ENCODE assay signal across 35 cellular contexts in genomic region chr13:35961002-35961401, GRCh38.
DNase-seq lines count a peak whose midpoint lies in the region; ATAC-seq and TF ChIP-seq lines count a peak whose summit lies in the region.
"Had no signal": no experiment of that assay in that cellular context is flagged by ENCODE, and none has a peak within 500 bp of the region (broad histone marks: within the 10 kb centered on the region; RNA-seq: fewer than 3 reads in every experiment).

No MANE protein-coding gene starts in this region.

- H3K4me3 ChIP-seq in GM23248 (no peak overlapping the region), adipocyte (ENCODE audit: low read length) (no peak overlapping the region), gastroesophageal sphincter (no peak overlapping the region), skeletal muscle cell (ENCODE audit: low read depth, low read length) (no peak overlapping the region), upper lobe of left lung (no peak overlapping the region)
- H3K4me3 ChIP-seq: K562, lower lobe of right lung, MG63, Peyer's patch, testis had no signal

- no peaks in the 10 kb centered on the region for H4K20me1 ChIP-seq in GM23248 (ENCODE audit: insufficient read depth)

- H3K27me3 ChIP-seq in GM23248 (replicated peaks; ENCODE audit: insufficient read depth) (no peaks in the 10 kb centered on the region), adipocyte (replicated peaks; ENCODE audit: control insufficient read depth, insufficient read depth, low read length) (no peaks in the 10 kb centered on the region), gastroesophageal sphincter (no peaks in the 10 kb centered on the region), upper lobe of left lung (no peaks in the 10 kb centered on the region)
- H3K27me3 ChIP-seq: MG63, Peyer's patch, testis had no signal

- no peaks in the 10 kb centered on the region for H3K79me2 ChIP-seq in GM23248 (ENCODE audit: insufficient read depth)

- TF ChIP-seq POLR2A in gastroesophageal sphincter (IDR thresholded peaks at IDR 0.05) (no peak), upper lobe of left lung (IDR thresholded peaks at IDR 0.05) (no peak)

- no peak overlapping the region for H3K4me2 ChIP-seq in GM23248 (ENCODE audit: unreplicated experiment)

- TF ChIP-seq EP300 in gastroesophageal sphincter (IDR thresholded peaks at IDR 0.05) (no peak), upper lobe of left lung (IDR thresholded peaks at IDR 0.05) (no peak)

- H3K4me1 ChIP-seq in GM23248 (ENCODE audit: insufficient read depth), result peaks cover 30% of the 10 kb centered on the region
- peaks cover 87% of the 10 kb centered on the region for H3K4me1 ChIP-seq in adipocyte (ENCODE audit: control insufficient read depth, insufficient read depth, low read length)
- H3K4me1 ChIP-seq in gastroesophageal sphincter, result peaks cover 0 to 51% (median 11%) of the 10 kb centered on the region in 3 donors
- peaks cover 7 to 12% (median 9%) of the 10 kb centered on the region in 4 donors for H3K4me1 ChIP-seq in upper lobe of left lung
- H3K4me1 ChIP-seq: parathyroid adenoma, Peyer's patch, testis had no signal

- DNase-seq in GM23248, result peak; percentile 39
- peak; percentile 38 for DNase-seq in adipocyte (ENCODE audit: low read depth)
- DNase-seq in skeletal muscle cell (ENCODE audit: low read depth), result peak; percentile 60
- no peak for DNase-seq in upper lobe of left lung
- DNase-seq in GM13976 (ENCODE audit: low spot score), result no peak
- no peak for DNase-seq in SIG-M5 (lab: John Stamatoyannopoulos, UW)
- DNase-seq: ACHN; activated CD4-positive, alpha-beta T cell treated with anti-CD3 and anti-CD28 coated beads, Interleukin-2, amount 10 ng/mL, durations not matched to agents 24 days and 14 days; activated CD8-positive, alpha-beta memory T cell treated with anti-CD3 and anti-CD28 coated beads for 24 hours; activated T-cell treated with anti-CD3 and anti-CD28 coated beads for 4 hours; amygdala; CD8-positive, alpha-beta T cell; DMS 273 treated with DMSO at 0.1 percent for 48 hours; effector memory CD8-positive, alpha-beta T cell; erythroblast; H7; head of caudate nucleus; kidney; lower lobe of right lung; MG63; NCI-H1105; NCI-H2029 treated with DMSO at 0.1 percent for 48 hours; NCI-H2227 treated with DMSO at 0.1 percent for 48 hours; nephron progenitor cell; Peyer's patch; retina; SHP77 treated with DMSO at 0.1 percent for 48 hours; stimulated activated CD4-positive, alpha-beta T cell treated with anti-CD3 and anti-CD28 coated beads, Interleukin-1b, Interleukin-23, amount 100 ng/mL, for 48 hours; stimulated activated naive CD4-positive, alpha-beta T cell treated with Interleukin-2 at 50 U/mL for 16 hours; T-cell; testis had no signal

- H3K9me3 ChIP-seq in GM23248 (ENCODE audit: low read depth) (no peaks in the 10 kb centered on the region), adipocyte (ENCODE audit: control insufficient read depth, low read length) (no peaks in the 10 kb centered on the region), gastroesophageal sphincter (no peaks in the 10 kb centered on the region), upper lobe of left lung (no peaks in the 10 kb centered on the region)
- H3K9me3 ChIP-seq: lower lobe of right lung, MG63, testis had no signal

- H3K9ac ChIP-seq in GM23248, result no peak overlapping the region
- H3K9ac ChIP-seq in adipocyte (ENCODE audit: low read length), result peak overlapping the region; percentile 68
- H3K9ac ChIP-seq: parathyroid adenoma had no signal

- TF ChIP-seq CTCF in gastroesophageal sphincter (IDR thresholded peaks at IDR 0.05) (no peak), upper lobe of left lung (IDR thresholded peaks at IDR 0.05) (no peak), GM13976 (IDR thresholded peaks at IDR 0.05; ENCODE audit: borderline replicate concordance, control extremely low read depth, extremely low read depth, insufficient read depth, missing control alignments) (no peak)

- no peaks in the 10 kb centered on the region for H3K36me3 ChIP-seq in GM23248 (ENCODE audit: low read depth)
- H3K36me3 ChIP-seq in adipocyte (ENCODE audit: control insufficient read depth, insufficient read depth, low read length, severe bottlenecking), result no peaks in the 10 kb centered on the region
- H3K36me3 ChIP-seq in gastroesophageal sphincter, result no peaks in the 10 kb centered on the region
- no peaks in the 10 kb centered on the region for H3K36me3 ChIP-seq in upper lobe of left lung
- H3K36me3 ChIP-seq: lower lobe of right lung, MG63, Peyer's patch had no signal

- ATAC-seq in gastroesophageal sphincter, result no peak
- ATAC-seq in upper lobe of left lung (ENCODE audit: low FRiP score in 2 of 2), result no peak
- ATAC-seq: CD8-positive, alpha-beta T cell; effector memory CD8-positive, alpha-beta T cell; K562; lower lobe of right lung; T-cell; WTC11 had no signal

- H3K27ac ChIP-seq in GM23248 (no peak overlapping the region), gastroesophageal sphincter (peak overlapping the region in 3 of 4 donors; percentile 11 to 48 (median 18)), upper lobe of left lung (no peak overlapping the region)
- H3K27ac ChIP-seq: lower lobe of right lung, parathyroid adenoma, Peyer's patch, testis had no signal

- no peak overlapping the region for H2AFZ ChIP-seq in GM23248
- H2AFZ ChIP-seq: parathyroid adenoma had no signal

- H3K9me2 ChIP-seq in GM23248 (ENCODE audit: insufficient read depth), result no peaks in the 10 kb centered on the region

- in situ Hi-C loops in GM23248 (cut with MboI), result no loop called here
- in situ Hi-C loops in GM13976 (cut with MboI; ENCODE audit: low sequenced_read_pairs, unreplicated experiment), result no loop called here

- peaks cover 16% of the 10 kb centered on the region for H3F3A ChIP-seq in GM23248 (ENCODE audit: insufficient read depth)

Comparison
In these comparisons a context has a peak if more than half of its experiments do, and no peak if none do; other contexts are left out.
1. DNase-seq: peak in GM23248 (single experiment), adipocyte (single experiment) and skeletal muscle cell (single experiment); none in upper lobe of left lung (0 of 2), GM13976 (single experiment) and SIG-M5 (single experiment).
2. H3K27ac ChIP-seq: peak in gastroesophageal sphincter (3 of 4); none in GM23248 (single experiment) and upper lobe of left lung (0 of 4).